ENCODE assay signal across 13 cellular contexts in genomic region chr18:69982417-69982816, GRCh38. TPM values are rescaled to one million over a fixed set of nuclear protein-coding genes. Genes with fewer than 3 reads are reported as not detected.
"Had no signal": no experiment of that assay in that cellular context is flagged by ENCODE, and none has a peak within 500 bp of the region (broad histone marks: within the 10 kb centered on the region; RNA-seq: fewer than 3 reads in every experiment).

No MANE protein-coding gene starts in this region.

- H3K4me3 Mint-ChIP-seq: memory B cell, neural crest cell had no signal

- H3K4me3 ChIP-seq: cardiac muscle cell, esophagus squamous epithelium, left lung, ovary, stomach, thoracic aorta, uterus had no signal

- H3K27ac ChIP-seq: cardiac muscle cell, esophagus squamous epithelium, foreskin keratinocyte, left lung, ovary, stomach, thoracic aorta, uterus had no signal

- H3K27me3 Mint-ChIP-seq: memory B cell had no signal

- ATAC-seq: foreskin keratinocyte, left lung had no signal

- H3K4me1 ChIP-seq: esophagus squamous epithelium, foreskin keratinocyte, left lung, uterus had no signal

- H3K9me3 ChIP-seq: uterus had no signal

- H3K27ac Mint-ChIP-seq: memory B cell had no signal

- H3K36me3 ChIP-seq: cardiac muscle cell, ovary, thoracic aorta, uterus had no signal

- DNase-seq: activated CD4-positive, CD25-positive, alpha-beta regulatory T cell treated with anti-CD3 and anti-CD28 coated beads, Interleukin-2, amount 50 U/mL, for 72 hours; esophagus squamous epithelium; foreskin keratinocyte; islet precursor cell; left lung; ovary; stimulated activated CD4-positive, alpha-beta T cell treated with anti-CD3 and anti-CD28 coated beads, Interleukin-2, amount 100 ng/mL, for 48 hours; stomach; uterus had no signal

- H3K27me3 ChIP-seq: cardiac muscle cell, esophagus squamous epithelium, foreskin keratinocyte, left lung, ovary, stomach, uterus had no signal

RNA-seq across cellular contexts. Expression of gene CD226, which starts 34.7 kb away (rescaled TPM):
- polyA plus RNA-seq: cardiac muscle cell had no signal
